ENCODE assay signal across 2 cellular contexts in the genomic region with DNA sequence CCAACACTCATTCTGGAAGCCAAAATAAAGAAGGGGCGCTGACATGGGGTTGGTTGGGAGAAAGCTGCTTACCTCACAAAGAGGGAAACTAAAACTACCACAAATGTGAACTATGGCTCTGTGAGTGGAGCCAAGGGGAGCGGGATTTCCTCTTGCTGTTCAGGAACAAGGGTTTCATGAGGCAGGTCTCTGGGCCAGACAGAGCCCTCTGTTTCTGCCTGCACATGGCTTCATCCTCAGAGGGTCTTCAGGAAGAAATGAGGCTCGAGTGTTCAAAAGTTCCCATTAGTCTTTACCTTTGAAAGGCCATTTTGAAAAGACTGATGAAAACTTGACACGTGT.
TF ChIP-seq lines count a peak whose summit lies in the region.

No MANE protein-coding gene starts in this region.

TF ChIP-seq in GM12878, 131 proteins besides CTCF, POLR2A, EP300 and RAD21:
- no peak for TF ChIP-seq SMARCA5 (IDR thresholded peaks at IDR 0.05)
- no peak for TF ChIP-seq SREBF1 (IDR thresholded peaks at IDR 0.05; ENCODE audit: low read length)
- TF ChIP-seq MYB (IDR thresholded peaks at IDR 0.05; ENCODE audit: borderline replicate concordance, low read depth, low read length): no peak
- TF ChIP-seq EED (IDR thresholded peaks at IDR 0.05; ENCODE audit: low read depth): 0 out of 2 replicates have a peak, but pooled peaks have one; percentile 41
- no peak for TF ChIP-seq TCF3 (IDR thresholded peaks at IDR 0.05; ENCODE audit: borderline replicate concordance, insufficient read depth, low read depth, low read length)
- TF ChIP-seq, protein P1, sequence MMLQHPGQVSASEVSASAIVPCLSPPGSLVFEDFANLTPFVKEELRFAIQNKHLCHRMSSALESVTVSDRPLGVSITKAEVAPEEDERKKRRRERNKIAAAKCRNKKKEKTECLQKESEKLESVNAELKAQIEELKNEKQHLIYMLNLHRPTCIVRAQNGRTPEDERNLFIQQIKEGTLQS (IDR thresholded peaks at IDR 0.05; ENCODE audit: borderline replicate concordance, extremely low read depth, low read depth, low read length): no peak
- no peak for TF ChIP-seq DPF2 (IDR thresholded peaks at IDR 0.05)
- TF ChIP-seq ZNF622 (IDR thresholded peaks at IDR 0.05): no peak
- TF ChIP-seq EGR1 (IDR thresholded peaks at IDR 0.05; ENCODE audit: borderline replicate concordance in 1 of 2, low read depth in 2 of 2, low read length in 2 of 2): no peak
- TF ChIP-seq NBN (IDR thresholded peaks at IDR 0.05): no peak
- TF ChIP-seq KLF5 (IDR thresholded peaks at IDR 0.05; ENCODE audit: partially characterized antibody): peak; percentile 5
- TF ChIP-seq RUNX3 (IDR thresholded peaks at IDR 0.05; ENCODE audit: low read length): peak; percentile 38; the same call in 1 of the 2 replicates
- TF ChIP-seq HCFC1 (IDR thresholded peaks at IDR 0.05; ENCODE audit: low read length): no peak
- TF ChIP-seq MTA2 (IDR thresholded peaks at IDR 0.05; ENCODE audit: low read depth): 0 out of 2 replicates have a peak, but pooled peaks have one; percentile 1
- no peak for TF ChIP-seq CEBPB (IDR thresholded peaks at IDR 0.05; ENCODE audit: borderline replicate concordance in 1 of 2, low read depth in 2 of 2, low read length in 2 of 2)
- no peak for TF ChIP-seq CHD4 (IDR thresholded peaks at IDR 0.05)
- TF ChIP-seq, protein P2, sequence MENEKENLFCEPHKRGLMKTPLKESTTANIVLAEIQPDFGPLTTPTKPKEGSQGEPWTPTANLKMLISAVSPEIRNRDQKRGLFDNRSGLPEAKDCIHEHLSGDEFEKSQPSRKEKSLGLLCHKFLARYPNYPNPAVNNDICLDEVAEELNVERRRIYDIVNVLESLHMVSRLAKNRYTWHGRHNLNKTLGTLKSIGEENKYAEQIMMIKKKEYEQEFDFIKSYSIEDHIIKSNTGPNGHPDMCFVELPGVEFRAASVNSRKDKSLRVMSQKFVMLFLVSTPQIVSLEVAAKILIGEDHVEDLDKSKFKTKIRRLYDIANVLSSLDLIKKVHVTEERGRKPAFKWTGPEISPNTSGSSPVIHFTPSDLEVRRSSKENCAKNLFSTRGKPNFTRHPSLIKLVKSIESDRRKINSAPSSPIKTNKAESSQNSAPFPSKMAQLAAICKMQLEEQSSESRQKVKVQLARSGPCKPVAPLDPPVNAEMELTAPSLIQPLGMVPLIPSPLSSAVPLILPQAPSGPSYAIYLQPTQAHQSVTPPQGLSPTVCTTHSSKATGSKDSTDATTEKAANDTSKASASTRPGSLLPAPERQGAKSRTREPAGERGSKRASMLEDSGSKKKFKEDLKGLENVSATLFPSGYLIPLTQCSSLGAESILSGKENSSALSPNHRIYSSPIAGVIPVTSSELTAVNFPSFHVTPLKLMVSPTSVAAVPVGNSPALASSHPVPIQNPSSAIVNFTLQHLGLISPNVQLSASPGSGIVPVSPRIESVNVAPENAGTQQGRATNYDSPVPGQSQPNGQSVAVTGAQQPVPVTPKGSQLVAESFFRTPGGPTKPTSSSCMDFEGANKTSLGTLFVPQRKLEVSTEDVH (IDR thresholded peaks at IDR 0.05; ENCODE audit: low read depth, partially characterized antibody): no peak
- TF ChIP-seq, protein P3, sequence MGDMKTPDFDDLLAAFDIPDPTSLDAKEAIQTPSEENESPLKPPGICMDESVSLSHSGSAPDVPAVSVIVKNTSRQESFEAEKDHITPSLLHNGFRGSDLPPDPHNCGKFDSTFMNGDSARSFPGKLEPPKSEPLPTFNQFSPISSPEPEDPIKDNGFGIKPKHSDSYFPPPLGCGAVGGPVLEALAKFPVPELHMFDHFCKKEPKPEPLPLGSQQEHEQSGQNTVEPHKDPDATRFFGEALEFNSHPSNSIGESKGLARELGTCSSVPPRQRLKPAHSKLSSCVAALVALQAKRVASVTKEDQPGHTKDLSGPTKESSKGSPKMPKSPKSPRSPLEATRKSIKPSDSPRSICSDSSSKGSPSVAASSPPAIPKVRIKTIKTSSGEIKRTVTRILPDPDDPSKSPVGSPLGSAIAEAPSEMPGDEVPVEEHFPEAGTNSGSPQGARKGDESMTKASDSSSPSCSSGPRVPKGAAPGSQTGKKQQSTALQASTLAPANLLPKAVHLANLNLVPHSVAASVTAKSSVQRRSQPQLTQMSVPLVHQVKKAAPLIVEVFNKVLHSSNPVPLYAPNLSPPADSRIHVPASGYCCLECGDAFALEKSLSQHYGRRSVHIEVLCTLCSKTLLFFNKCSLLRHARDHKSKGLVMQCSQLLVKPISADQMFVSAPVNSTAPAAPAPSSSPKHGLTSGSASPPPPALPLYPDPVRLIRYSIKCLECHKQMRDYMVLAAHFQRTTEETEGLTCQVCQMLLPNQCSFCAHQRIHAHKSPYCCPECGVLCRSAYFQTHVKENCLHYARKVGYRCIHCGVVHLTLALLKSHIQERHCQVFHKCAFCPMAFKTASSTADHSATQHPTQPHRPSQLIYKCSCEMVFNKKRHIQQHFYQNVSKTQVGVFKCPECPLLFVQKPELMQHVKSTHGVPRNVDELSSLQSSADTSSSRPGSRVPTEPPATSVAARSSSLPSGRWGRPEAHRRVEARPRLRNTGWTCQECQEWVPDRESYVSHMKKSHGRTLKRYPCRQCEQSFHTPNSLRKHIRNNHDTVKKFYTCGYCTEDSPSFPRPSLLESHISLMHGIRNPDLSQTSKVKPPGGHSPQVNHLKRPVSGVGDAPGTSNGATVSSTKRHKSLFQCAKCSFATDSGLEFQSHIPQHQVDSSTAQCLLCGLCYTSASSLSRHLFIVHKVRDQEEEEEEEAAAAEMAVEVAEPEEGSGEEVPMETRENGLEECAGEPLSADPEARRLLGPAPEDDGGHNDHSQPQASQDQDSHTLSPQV (IDR thresholded peaks at IDR 0.05): no peak
- TF ChIP-seq POLR2AphosphoS5 (IDR thresholded peaks at IDR 0.05; ENCODE audit: low read length): no peak
- TF ChIP-seq, protein P4, sequence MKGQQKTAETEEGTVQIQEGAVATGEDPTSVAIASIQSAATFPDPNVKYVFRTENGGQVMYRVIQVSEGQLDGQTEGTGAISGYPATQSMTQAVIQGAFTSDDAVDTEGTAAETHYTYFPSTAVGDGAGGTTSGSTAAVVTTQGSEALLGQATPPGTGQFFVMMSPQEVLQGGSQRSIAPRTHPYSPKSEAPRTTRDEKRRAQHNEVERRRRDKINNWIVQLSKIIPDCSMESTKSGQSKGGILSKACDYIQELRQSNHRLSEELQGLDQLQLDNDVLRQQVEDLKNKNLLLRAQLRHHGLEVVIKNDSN (IDR thresholded peaks at IDR 0.05; ENCODE audit: borderline replicate concordance, extremely low read length, insufficient read depth, low read depth, low read length): no peak
- TF ChIP-seq TARDBP (IDR thresholded peaks at IDR 0.05; ENCODE audit: borderline replicate concordance): no peak
- TF ChIP-seq HDGF (IDR thresholded peaks at IDR 0.05): no peak
TF ChIP-seq in GM12878: peak in this region for 4.

TF ChIP-seq in HEK293T, 16 proteins besides CTCF, POLR2A, EP300 and RAD21:
- TF ChIP-seq SUZ12 (IDR thresholded peaks at IDR 0.05): no peak
- TF ChIP-seq ZNF384 (IDR thresholded peaks at IDR 0.05): no peak
- no peak for TF ChIP-seq L3MBTL2 (conservative IDR thresholded peaks at IDR 0.05)
